Comparison of ENCODE assay signal across 1 cellular context in the genomic region with DNA sequence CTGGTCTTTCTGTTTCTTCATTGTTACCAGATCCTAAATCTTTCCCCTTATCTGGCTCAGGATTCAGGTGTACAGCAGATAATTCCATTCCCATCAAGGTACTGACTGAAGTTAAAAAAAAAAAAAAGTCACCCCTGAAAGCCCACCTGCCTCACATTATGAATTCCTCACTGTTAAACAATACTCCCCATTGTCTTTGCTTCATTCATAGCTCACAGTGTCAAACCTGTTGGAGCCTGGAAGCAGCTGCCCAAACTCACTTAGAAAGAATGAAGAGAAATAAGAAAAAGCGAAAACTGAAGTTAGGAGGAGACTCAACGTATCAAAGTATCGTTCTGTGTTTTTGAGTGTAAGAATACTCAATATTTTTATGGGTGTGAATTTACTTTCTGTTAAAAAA.
TF ChIP-seq lines count a peak whose summit lies in the region.

No MANE protein-coding gene starts in this region.

TF ChIP-seq in GM23338, 12 proteins besides CTCF, POLR2A, EP300 and RAD21 (continued from another document):
- TF ChIP-seq, protein P1, sequence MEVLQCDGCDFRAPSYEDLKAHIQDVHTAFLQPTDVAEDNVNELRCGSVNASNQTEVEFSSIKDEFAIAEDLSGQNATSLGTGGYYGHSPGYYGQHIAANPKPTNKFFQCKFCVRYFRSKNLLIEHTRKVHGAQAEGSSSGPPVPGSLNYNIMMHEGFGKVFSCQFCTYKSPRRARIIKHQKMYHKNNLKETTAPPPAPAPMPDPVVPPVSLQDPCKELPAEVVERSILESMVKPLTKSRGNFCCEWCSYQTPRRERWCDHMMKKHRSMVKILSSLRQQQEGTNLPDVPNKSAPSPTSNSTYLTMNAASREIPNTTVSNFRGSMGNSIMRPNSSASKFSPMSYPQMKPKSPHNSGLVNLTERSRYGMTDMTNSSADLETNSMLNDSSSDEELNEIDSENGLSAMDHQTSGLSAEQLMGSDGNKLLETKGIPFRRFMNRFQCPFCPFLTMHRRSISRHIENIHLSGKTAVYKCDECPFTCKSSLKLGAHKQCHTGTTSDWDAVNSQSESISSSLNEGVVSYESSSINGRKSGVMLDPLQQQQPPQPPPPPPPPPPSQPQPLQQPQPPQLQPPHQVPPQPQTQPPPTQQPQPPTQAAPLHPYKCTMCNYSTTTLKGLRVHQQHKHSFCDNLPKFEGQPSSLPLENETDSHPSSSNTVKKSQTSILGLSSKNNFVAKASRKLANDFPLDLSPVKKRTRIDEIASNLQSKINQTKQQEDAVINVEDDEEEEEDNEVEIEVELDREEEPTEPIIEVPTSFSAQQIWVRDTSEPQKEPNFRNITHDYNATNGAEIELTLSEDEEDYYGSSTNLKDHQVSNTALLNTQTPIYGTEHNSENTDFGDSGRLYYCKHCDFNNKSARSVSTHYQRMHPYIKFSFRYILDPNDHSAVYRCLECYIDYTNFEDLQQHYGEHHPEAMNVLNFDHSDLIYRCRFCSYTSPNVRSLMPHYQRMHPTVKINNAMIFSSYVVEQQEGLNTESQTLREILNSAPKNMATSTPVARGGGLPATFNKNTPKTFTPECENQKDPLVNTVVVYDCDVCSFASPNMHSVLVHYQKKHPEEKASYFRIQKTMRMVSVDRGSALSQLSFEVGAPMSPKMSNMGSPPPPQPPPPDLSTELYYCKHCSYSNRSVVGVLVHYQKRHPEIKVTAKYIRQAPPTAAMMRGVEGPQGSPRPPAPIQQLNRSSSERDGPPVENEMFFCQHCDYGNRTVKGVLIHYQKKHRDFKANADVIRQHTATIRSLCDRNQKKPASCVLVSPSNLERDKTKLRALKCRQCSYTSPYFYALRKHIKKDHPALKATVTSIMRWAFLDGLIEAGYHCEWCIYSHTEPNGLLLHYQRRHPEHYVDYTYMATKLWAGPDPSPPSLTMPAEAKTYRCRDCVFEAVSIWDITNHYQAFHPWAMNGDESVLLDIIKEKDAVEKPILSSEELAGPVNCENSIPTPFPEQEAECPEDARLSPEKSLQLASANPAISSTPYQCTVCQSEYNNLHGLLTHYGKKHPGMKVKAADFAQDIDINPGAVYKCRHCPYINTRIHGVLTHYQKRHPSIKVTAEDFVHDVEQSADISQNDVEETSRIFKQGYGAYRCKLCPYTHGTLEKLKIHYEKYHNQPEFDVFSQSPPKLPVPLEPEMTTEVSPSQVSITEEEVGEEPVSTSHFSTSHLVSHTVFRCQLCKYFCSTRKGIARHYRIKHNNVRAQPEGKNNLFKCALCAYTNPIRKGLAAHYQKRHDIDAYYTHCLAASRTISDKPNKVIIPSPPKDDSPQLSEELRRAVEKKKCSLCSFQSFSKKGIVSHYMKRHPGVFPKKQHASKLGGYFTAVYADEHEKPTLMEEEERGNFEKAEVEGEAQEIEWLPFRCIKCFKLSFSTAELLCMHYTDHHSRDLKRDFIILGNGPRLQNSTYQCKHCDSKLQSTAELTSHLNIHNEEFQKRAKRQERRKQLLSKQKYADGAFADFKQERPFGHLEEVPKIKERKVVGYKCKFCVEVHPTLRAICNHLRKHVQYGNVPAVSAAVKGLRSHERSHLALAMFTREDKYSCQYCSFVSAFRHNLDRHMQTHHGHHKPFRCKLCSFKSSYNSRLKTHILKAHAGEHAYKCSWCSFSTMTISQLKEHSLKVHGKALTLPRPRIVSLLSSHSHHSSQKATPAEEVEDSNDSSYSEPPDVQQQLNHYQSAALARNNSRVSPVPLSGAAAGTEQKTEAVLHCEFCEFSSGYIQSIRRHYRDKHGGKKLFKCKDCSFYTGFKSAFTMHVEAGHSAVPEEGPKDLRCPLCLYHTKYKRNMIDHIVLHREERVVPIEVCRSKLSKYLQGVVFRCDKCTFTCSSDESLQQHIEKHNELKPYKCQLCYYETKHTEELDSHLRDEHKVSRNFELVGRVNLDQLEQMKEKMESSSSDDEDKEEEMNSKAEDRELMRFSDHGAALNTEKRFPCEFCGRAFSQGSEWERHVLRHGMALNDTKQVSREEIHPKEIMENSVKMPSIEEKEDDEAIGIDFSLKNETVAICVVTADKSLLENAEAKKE (CRISPR knock-in tag; IDR thresholded peaks at IDR 0.05), result no peak
- TF ChIP-seq NANOG (IDR thresholded peaks at IDR 0.05; ENCODE audit: borderline replicate concordance) (no peak), ZNF114 (CRISPR knock-in tag; IDR thresholded peaks at IDR 0.05) (no peak), JUNB (IDR thresholded peaks at IDR 0.05; ENCODE audit: unreplicated experiment) (no peak), EZH2phosphoT487 (IDR thresholded peaks at IDR 0.05; ENCODE audit: unreplicated experiment) (no peak), CREB1 (CRISPR knock-in tag; IDR thresholded peaks at IDR 0.05; ENCODE audit: low read depth) (no peak), ZNF331 (CRISPR knock-in tag; IDR thresholded peaks at IDR 0.05; ENCODE audit: low read depth) (no peak)
